8 cellular contexts compared by ENCODE assay signal in the genomic region with DNA sequence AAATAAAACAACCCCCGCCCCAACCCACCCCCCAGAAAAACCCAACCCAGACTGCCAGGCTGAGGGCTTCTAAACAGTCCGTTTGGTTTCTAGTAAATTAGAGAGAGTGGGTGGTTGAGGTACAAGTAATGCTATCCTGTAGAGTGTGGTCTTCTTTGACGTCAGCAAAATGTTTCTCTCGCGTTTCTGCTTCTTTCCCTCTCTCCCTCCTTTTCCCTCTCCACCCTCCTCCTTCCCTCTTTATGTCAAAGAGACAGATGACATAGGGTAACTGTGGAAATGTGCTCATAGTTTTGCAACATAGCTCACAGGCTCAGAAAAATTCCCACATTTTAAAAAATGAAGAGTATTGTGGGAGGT.
A peak's percentile ranks its signal among the peaks of the same experiment; 100 is the strongest.
DNase-seq lines count a peak whose midpoint lies in the region; ATAC-seq, FAIRE-seq and TF ChIP-seq lines count a peak whose summit lies in the region.

No MANE protein-coding gene starts in this region.

- H3K9me2 ChIP-seq in GM23248 (ENCODE audit: insufficient read depth), result no peaks in the 10 kb centered on the region

- intact Hi-C loops in sigmoid colon (cut with DNase I), result loop anchor here (5.0 kb wide), 4 partner anchors 53 to 358 kb away; partner anchors contain the start of gene IRF2BP2

- H3K36me3 Mint-ChIP-seq in T-helper 2 cell treated with Interferon-gamma antibody and Interleukin-4, amounts not matched to agents 5 μg/mL and 100 μg/mL, for 36 hours (ENCODE audit: low read depth), result peaks cover 13% of the 10 kb centered on the region

- WGBS in GM23248 (ENCODE audit: low coverage in 1 of 2, low lambda C conversion rate in 2 of 2, missing lambda C conversion rate in 2 of 2), 2 experiments, result 0 to 1% methylated on average over 5 of the region's 5 CpGs
- 29 to 65% methylated on average over 5 of the region's 5 CpGs for WGBS in sigmoid colon, 2 donors

- H3K4me1 ChIP-seq in GM23248 (ENCODE audit: insufficient read depth) (peaks cover 49% of the 10 kb centered on the region), foreskin keratinocyte (peaks cover 20% of the 10 kb centered on the region), sigmoid colon (peaks cover 0 to 61% (median 59%) of the 10 kb centered on the region in 4 donors)

- peaks cover 40% of the 10 kb centered on the region for H3F3A ChIP-seq in GM23248 (ENCODE audit: insufficient read depth)

- no peaks in the 10 kb centered on the region for H3K79me2 ChIP-seq in GM23248 (ENCODE audit: insufficient read depth)

- no peaks in the 10 kb centered on the region for H3K9me3 Mint-ChIP-seq in T-helper 2 cell treated with Interferon-gamma antibody and Interleukin-4, amounts not matched to agents 5 μg/mL and 100 μg/mL, for 36 hours

- H3K4me2 ChIP-seq in GM23248 (ENCODE audit: unreplicated experiment), result peak overlapping the region; percentile 83

- H3K27ac ChIP-seq in GM23248, result peak overlapping the region; percentile 98
- peak overlapping the region; percentile 68 for H3K27ac ChIP-seq in foreskin keratinocyte
- H3K27ac ChIP-seq in sigmoid colon, result peak overlapping the region; percentile 75 to 90 (median 81)

- no peak for DNase-seq in GM23248
- no peak for DNase-seq in T-helper 2 cell treated with Interferon-gamma antibody and Interleukin-4, amounts not matched to agents 5 μg/mL and 100 μg/mL, for 36 hours (ENCODE audit: low spot score)
- DNase-seq in foreskin keratinocyte, result no peak
- peak; percentile 61 for DNase-seq in sigmoid colon
- no peak for DNase-seq in putamen (ENCODE audit: low spot score)
- DNase-seq in HTR-8/SVneo (ENCODE audit: insufficient read length, low spot score), result no peak
- DNase-seq in activated effector memory CD4-positive, alpha-beta T cell treated with anti-CD3 and anti-CD28 coated beads, Interleukin-2, amount 50 U/mL, for 16 hours, result no peak

- peak overlapping the region; percentile 66 for H2AFZ ChIP-seq in GM23248

- H3K27me3 Mint-ChIP-seq in T-helper 2 cell treated with Interferon-gamma antibody and Interleukin-4, amounts not matched to agents 5 μg/mL and 100 μg/mL, for 36 hours (ENCODE audit: low read depth), result no peaks in the 10 kb centered on the region

- H3K27me3 ChIP-seq in GM23248 (replicated peaks; ENCODE audit: insufficient read depth) (no peaks in the 10 kb centered on the region), foreskin keratinocyte (no peaks in the 10 kb centered on the region), sigmoid colon (no peaks in the 10 kb centered on the region)

- peaks cover 58% of the 10 kb centered on the region for H3K4me1 Mint-ChIP-seq in T-helper 2 cell treated with Interferon-gamma antibody and Interleukin-4, amounts not matched to agents 5 μg/mL and 100 μg/mL, for 36 hours (ENCODE audit: low read depth)

- H3K4me3 Mint-ChIP-seq in T-helper 2 cell treated with Interferon-gamma antibody and Interleukin-4, amounts not matched to agents 5 μg/mL and 100 μg/mL, for 36 hours, result peak overlapping the region; percentile 70

- ATAC-seq in foreskin keratinocyte, result no peak
- ATAC-seq in HG02884 (IDR thresholded peaks at IDR 0.05; ENCODE audit: unreplicated experiment), result no peak

- H3K9ac ChIP-seq in GM23248, result peak overlapping the region; percentile 87

- TF ChIP-seq CTCF in foreskin keratinocyte (conservative IDR thresholded peaks at IDR 0.05), result no peak
- TF ChIP-seq CTCF in sigmoid colon (IDR thresholded peaks at IDR 0.05), result no peak

- H4K20me1 ChIP-seq in GM23248 (ENCODE audit: insufficient read depth), result no peaks in the 10 kb centered on the region

- TF ChIP-seq EP300 in sigmoid colon (IDR thresholded peaks at IDR 0.05), result peak in 3 of 4 donors; percentile 5 to 34 (median 28)

- no peak for FAIRE-seq in HTR-8/SVneo (lab: Jason Lieb, UNC)

- peak overlapping the region; percentile 72 for H3K27ac Mint-ChIP-seq in T-helper 2 cell treated with Interferon-gamma antibody and Interleukin-4, amounts not matched to agents 5 μg/mL and 100 μg/mL, for 36 hours

- H3K36me3 ChIP-seq in GM23248 (ENCODE audit: low read depth), result no peaks in the 10 kb centered on the region
- H3K36me3 ChIP-seq in sigmoid colon, result no peaks in the 10 kb centered on the region

- in situ Hi-C loops in GM23248 (cut with MboI), result loop anchor here (10.0 kb wide), 1 partner anchor 114 kb away; no protein-coding TSS in a partner anchor

- TF ChIP-seq POLR2A in sigmoid colon (IDR thresholded peaks at IDR 0.05), result no peak

- H3K9me3 ChIP-seq in GM23248 (ENCODE audit: low read depth), result no peaks in the 10 kb centered on the region
- H3K9me3 ChIP-seq in sigmoid colon, result no peaks in the 10 kb centered on the region

- H3K4me3 ChIP-seq in GM23248 (peak overlapping the region; percentile 61), sigmoid colon (peak overlapping the region; percentile 10 to 44 (median 38))
